ENCODE assay signal across 7 cellular contexts in the genomic region with DNA sequence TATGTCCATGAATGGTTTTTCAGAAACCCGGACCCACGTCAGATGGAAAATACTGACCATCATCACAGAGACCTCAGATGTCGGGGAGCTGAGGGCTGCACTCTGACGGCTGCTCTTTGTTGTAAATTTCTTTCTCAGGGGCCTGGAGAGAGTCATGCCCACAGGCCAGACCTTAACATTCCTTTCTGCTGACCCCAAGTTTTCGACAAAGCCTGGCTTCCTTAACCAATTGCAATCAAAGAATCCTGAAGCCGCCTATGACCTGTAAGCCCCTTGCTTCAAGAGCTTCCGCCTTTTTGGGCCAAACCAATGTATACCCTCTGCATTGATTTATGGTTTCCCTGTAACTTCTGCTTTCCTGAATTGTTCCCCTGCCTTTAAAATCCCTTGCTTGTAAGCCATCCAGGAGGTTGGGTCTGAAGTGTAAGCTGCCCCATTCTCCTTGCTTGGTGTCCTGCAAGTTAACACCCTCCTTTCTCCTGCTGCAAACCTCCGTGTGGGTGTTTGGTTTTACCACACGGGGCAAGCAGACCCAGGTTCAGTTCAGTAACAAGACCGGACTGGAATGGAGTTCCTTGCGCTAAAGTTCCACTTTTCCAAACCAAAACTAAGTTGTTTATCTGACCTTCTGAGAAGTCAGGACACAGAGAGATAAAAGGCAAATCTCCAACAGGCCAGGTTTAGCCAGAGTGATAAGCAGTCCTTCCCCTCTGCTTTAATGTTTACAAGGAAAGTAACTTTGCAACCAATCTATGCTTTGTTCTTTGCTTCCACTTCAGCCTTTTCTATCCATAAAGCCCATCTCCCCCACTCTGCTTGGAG.
DNase-seq lines count a peak whose midpoint lies in the region; ATAC-seq and TF ChIP-seq lines count a peak whose summit lies in the region.
"Not testable (repeated sequence)": the region's sequence is repeated elsewhere in the genome, so short reads cannot be mapped to it uniquely, and the experiment has no call there.

No MANE protein-coding gene starts in this region.

- not testable (repeated sequence) for H3K27me3 ChIP-seq in right atrium auricular region

- H3K36me3 Mint-ChIP-seq in stimulated activated naive B cell treated with anti-CD40 and anti-IgM and Interleukin-4, amounts not matched to agents 10 μg/mL and 1 μg/mL and 100 μg/mL, for 72 hours = not testable (repeated sequence)

- H3K27ac Mint-ChIP-seq in stimulated activated naive B cell treated with anti-CD40 and anti-IgM and Interleukin-4, amounts not matched to agents 10 μg/mL and 1 μg/mL and 100 μg/mL, for 72 hours = peak overlapping the region; percentile 25

- not testable (repeated sequence) for ATAC-seq in stimulated activated naive B cell treated with anti-CD40 and anti-IgM and Interleukin-4, amounts not matched to agents 10 μg/mL and 1 μg/mL and 100 μg/mL, for 72 hours (replicated peaks)

- H3K27ac ChIP-seq in right atrium auricular region = not testable (repeated sequence)
- peak overlapping the region; percentile 80 for H3K27ac ChIP-seq in mesodermal cell (ENCODE audit: low read depth, low read length, severe bottlenecking)

- not testable (repeated sequence) for H3K9me3 ChIP-seq in right atrium auricular region; mesodermal cell (ENCODE audit: control insufficient read depth, low read length)

- DNase-seq in ELF-1 (ENCODE audit: low read depth, low spot score) (peak; percentile 89), MV-4-11 (lab: John Stamatoyannopoulos, UW) (peak; percentile 67), OCI-M1 (lab: John Stamatoyannopoulos, UW) (peak; percentile 73), choroid plexus epithelial cell (ENCODE audit: low read depth) (peak; percentile 15), right atrium auricular region (ENCODE audit: low spot score) (peak; percentile 40)
- DNase-seq in stimulated activated naive B cell treated with anti-CD40 and anti-IgM and Interleukin-4, amounts not matched to agents 10 μg/mL and 1 μg/mL and 100 μg/mL, for 72 hours = not testable (repeated sequence)

- WGBS in mesodermal cell (ENCODE audit: insufficient coverage in 2 of 2), 2 experiments = 65 to 69% methylated on average over 3 to 5 of the region's 11 CpGs

- peaks cover 26 to 38% of the 10 kb centered on the region in 2 donors for H3K27me3 Mint-ChIP-seq in stimulated activated naive B cell treated with anti-CD40 and anti-IgM and Interleukin-4, amounts not matched to agents 10 μg/mL and 1 μg/mL and 100 μg/mL, for 72 hours

- H3K4me1 Mint-ChIP-seq in stimulated activated naive B cell treated with anti-CD40 and anti-IgM and Interleukin-4, amounts not matched to agents 10 μg/mL and 1 μg/mL and 100 μg/mL, for 72 hours = not testable (repeated sequence)

- H3K4me1 ChIP-seq in right atrium auricular region; mesodermal cell (ENCODE audit: control insufficient read depth, insufficient read depth, low read length, poor library complexity, severe bottlenecking): not testable (repeated sequence)

- H3K4me3 Mint-ChIP-seq in stimulated activated naive B cell treated with anti-CD40 and anti-IgM and Interleukin-4, amounts not matched to agents 10 μg/mL and 1 μg/mL and 100 μg/mL, for 72 hours = not testable (repeated sequence)

- H3K9me3 Mint-ChIP-seq in stimulated activated naive B cell treated with anti-CD40 and anti-IgM and Interleukin-4, amounts not matched to agents 10 μg/mL and 1 μg/mL and 100 μg/mL, for 72 hours = not testable (repeated sequence)

- H3K36me3 ChIP-seq in right atrium auricular region; mesodermal cell (ENCODE audit: control insufficient read depth, insufficient read depth, low read length): not testable (repeated sequence)

- not testable (repeated sequence) for H3K4me3 ChIP-seq in choroid plexus epithelial cell (ENCODE audit: low read depth, low read length); right atrium auricular region; mesodermal cell (ENCODE audit: extremely low read depth, insufficient read depth, low read length, poor library complexity, severe bottlenecking)

- TF ChIP-seq CTCF in choroid plexus epithelial cell (conservative IDR thresholded peaks at IDR 0.05; ENCODE audit: low read depth, low read length); right atrium auricular region (IDR thresholded peaks at IDR 0.05): not testable (repeated sequence)
